Comparison of ENCODE assay signal across 7 cellular contexts in genomic region chr4:77697860-77698599, GRCh38.
DNase-seq lines count a peak whose midpoint lies in the region; TF ChIP-seq lines count a peak whose summit lies in the region.

No MANE protein-coding gene starts in this region.

- peak overlapping the region in 3 of 5 experiments; percentile 30 to 57 (median 52) for H3K27ac Mint-ChIP-seq in brain

- H3K36me3 ChIP-seq in GM06990 (ENCODE audit: control insufficient read depth, insufficient read depth, low read length): no peaks in the 10 kb centered on the region

- peaks cover 43% of the 10 kb centered on the region for H3K4me1 Mint-ChIP-seq in brain

- H3K27me3 ChIP-seq in GM06990 (replicated peaks; ENCODE audit: control insufficient read depth, insufficient read depth, low read length): no peaks in the 10 kb centered on the region; the same call in 1 of the 2 replicates

- H3K9me3 Mint-ChIP-seq in brain: no peaks in the 10 kb centered on the region

- peak; percentile 15 for TF ChIP-seq CTCF in GM06990 (IDR thresholded peaks at IDR 0.05; ENCODE audit: insufficient read depth, low read length, poor library complexity, severe bottlenecking)
- TF ChIP-seq CTCF in brain (conservative IDR thresholded peaks at IDR 0.05): peak; percentile 27 to 49

- DNase-seq in GM06990 (ENCODE audit: extremely low read depth, insufficient read length) (no peak), NAMALWA (ENCODE audit: low spot score) (peak; percentile 38), kidney tubule cell (ENCODE audit: low spot score) (peak; percentile 78), NCI-H2227 (lab: John Stamatoyannopoulos, UW; ENCODE audit: unreplicated experiment) (no peak), activated gamma-delta T cell (lab: John Stamatoyannopoulos, UW) (no peak), NCI-H2227 treated with DMSO at 0.1 percent for 48 hours (lab: John Stamatoyannopoulos, UW) (no peak)

- H3K4me3 ChIP-seq in GM06990 (replicated peaks; ENCODE audit: low read depth, low read length): no peak overlapping the region

- H3K27me3 Mint-ChIP-seq in brain: peaks cover 3% of the 10 kb centered on the region

- no peaks in the 10 kb centered on the region for H3K36me3 Mint-ChIP-seq in brain

- no peak overlapping the region for H3K4me3 Mint-ChIP-seq in brain

Comparison
In these comparisons a context has a peak if more than half of its experiments do, and no peak if none do; other contexts are left out.
1. DNase-seq: peak in NAMALWA (single experiment) and kidney tubule cell (single experiment); none in GM06990 (single experiment), NCI-H2227 (single experiment), activated gamma-delta T cell (single experiment) and NCI-H2227 treated with DMSO at 0.1 percent for 48 hours (single experiment).